In genomic region chr11:126853732-126854131, GRCh38 we compare ENCODE assay signal across 19 cellular contexts.
DNase-seq lines count a peak whose midpoint lies in the region; ATAC-seq and TF ChIP-seq lines count a peak whose summit lies in the region.
"Had no signal": no experiment of that assay in that cellular context is flagged by ENCODE, and none has a peak within 500 bp of the region (broad histone marks: within the 10 kb centered on the region; RNA-seq: fewer than 3 reads in every experiment).

No MANE protein-coding gene starts in this region.

- ATAC-seq in GM18861 (IDR thresholded peaks at IDR 0.05; ENCODE audit: unreplicated experiment) (peak; percentile 97), GM21737 (IDR thresholded peaks at IDR 0.05; ENCODE audit: unreplicated experiment) (peak; percentile 75), HG03175 (IDR thresholded peaks at IDR 0.05; ENCODE audit: unreplicated experiment) (peak; percentile 79), GM18519 (IDR thresholded peaks at IDR 0.05; ENCODE audit: low FRiP score, unreplicated experiment) (no peak)
- ATAC-seq: activated naive CD4-positive, alpha-beta T cell treated with anti-CD3 and anti-CD28 coated beads, Interleukin-2, amount 50 U/mL, for 72 hours had no signal

- peak; percentile 36 to 55 for DNase-seq in foreskin fibroblast
- no peak for DNase-seq in NCI-H510A treated with DMSO at 0.1 percent for 48 hours (lab: John Stamatoyannopoulos, UW)
- DNase-seq in NCI-H446 (lab: John Stamatoyannopoulos, UW), result no peak
- DNase-seq in effector CD4-positive, alpha-beta T cell, result no peak
- DNase-seq: activated CD8-positive, alpha-beta memory T cell treated with anti-CD3 and anti-CD28 coated beads, Interleukin-2, amount 50 U/mL, for 4 hours; central memory CD4-positive, alpha-beta T cell; DMS 273 treated with DMSO at 0.1 percent for 48 hours; Kasumi-1; NCI-H1694; NCI-H69; nucleus accumbens; stimulated activated CD4-positive, alpha-beta T cell treated with anti-CD3 and anti-CD28 coated beads, Interleukin-4, amount 100 ng/mL, for 24 hours; T-helper 2 cell had no signal

- TF ChIP-seq CTCF in foreskin fibroblast (IDR thresholded peaks at IDR 0.05; ENCODE audit: low read depth, low read length), result no peak

- H3K4me3 ChIP-seq in foreskin fibroblast (ENCODE audit: low read depth in 1 of 2, low read length in 2 of 2), result no peak overlapping the region
- H3K4me3 ChIP-seq: tibial nerve had no signal

Comparison
In these comparisons a context has a peak if more than half of its experiments do, and no peak if none do; other contexts are left out.
1. DNase-seq: peak in foreskin fibroblast (2 of 2); none in NCI-H510A treated with DMSO at 0.1 percent for 48 hours (single experiment), NCI-H446 (0 of 2) and effector CD4-positive, alpha-beta T cell (single experiment).